In genomic region chr5:178489281-178489976, GRCh38 we compare ENCODE assay signal across 22 cellular contexts.
"Had no signal": no experiment of that assay in that cellular context is flagged by ENCODE, and none has a peak within 500 bp of the region (broad histone marks: within the 10 kb centered on the region; RNA-seq: fewer than 3 reads in every experiment).

No MANE protein-coding gene starts in this region.

- H3K4me1 ChIP-seq: testis had no signal

- H3K36me3 Mint-ChIP-seq: activated naive CD4-positive, alpha-beta T cell treated with anti-CD3 and anti-CD28 coated beads, Interleukin-2, amount 50 U/mL, for 72 hours; brain; type B pancreatic cell had no signal

- H3K4me3 Mint-ChIP-seq: activated T-helper 17 cell treated with anti-CD3 and anti-CD28 coated beads, Interleukin-2, amount 50 U/mL, for 72 hours; brain; memory B cell; nephron progenitor cell; T-helper 2 cell treated with Interferon-gamma antibody and Interleukin-4, amounts not matched to agents 5 μg/mL and 100 μg/mL, for 36 hours; type B pancreatic cell had no signal

- H3K27ac Mint-ChIP-seq: activated naive CD4-positive, alpha-beta T cell treated with anti-CD3 and anti-CD28 coated beads, Interleukin-2, amount 50 U/mL, for 72 hours; activated T-helper 17 cell treated with anti-CD3 and anti-CD28 coated beads, Interleukin-2, amount 50 U/mL, for 72 hours; memory B cell; nephron progenitor cell; T-helper 2 cell treated with Interferon-gamma antibody and Interleukin-4, amounts not matched to agents 5 μg/mL and 100 μg/mL, for 36 hours; type B pancreatic cell had no signal

- ATAC-seq: activated naive CD4-positive, alpha-beta T cell treated with anti-CD3 and anti-CD28 coated beads, Interleukin-2, amount 50 U/mL, for 72 hours; activated T-helper 17 cell treated with anti-CD3 and anti-CD28 coated beads, Interleukin-2, amount 50 U/mL, for 72 hours; heart right ventricle; left colon; mucosa of descending colon had no signal

- H3K36me3 ChIP-seq: heart right ventricle, WERI-Rb-1 had no signal

- H3K9me3 ChIP-seq: mucosa of descending colon, testis had no signal

- H3K9me3 Mint-ChIP-seq: activated naive CD4-positive, alpha-beta T cell treated with anti-CD3 and anti-CD28 coated beads, Interleukin-2, amount 50 U/mL, for 72 hours; activated T-helper 17 cell treated with anti-CD3 and anti-CD28 coated beads, Interleukin-2, amount 50 U/mL, for 72 hours; T-helper 2 cell treated with Interferon-gamma antibody and Interleukin-4, amounts not matched to agents 5 μg/mL and 100 μg/mL, for 36 hours; type B pancreatic cell had no signal

- H3K4me3 ChIP-seq: heart right ventricle, mucosa of descending colon, testis had no signal

- DNase-seq: activated CD4-positive, alpha-beta T cell treated with anti-CD3 and anti-CD28 coated beads for 1 hour; activated CD4-positive, alpha-beta T cell treated with anti-CD3 and anti-CD28 coated beads, Interleukin-2, amount 50 U/mL, for 1 hour; activated T-cell treated with anti-CD3 and anti-CD28 coated beads, Interleukin-2, amount 50 U/mL, for 1 hour; aorta; effector CD4-positive, alpha-beta T cell; foreskin fibroblast; heart right ventricle; left colon; mucosa of descending colon; nephron progenitor cell; posterior cingulate gyrus; retina; stimulated activated CD4-positive, alpha-beta T cell treated with anti-CD3 and anti-CD28 coated beads, Interleukin-2, amount 100 ng/mL, for 48 hours; stimulated activated naive CD4-positive, alpha-beta T cell; testis; WERI-Rb-1 had no signal

- H3K4me1 Mint-ChIP-seq: activated T-helper 17 cell treated with anti-CD3 and anti-CD28 coated beads, Interleukin-2, amount 50 U/mL, for 72 hours had no signal

- H3K27me3 ChIP-seq: heart right ventricle, testis had no signal

- H3K27ac ChIP-seq: heart right ventricle, testis, WERI-Rb-1 had no signal
